ENCODE assay signal across 8 cellular contexts in genomic region chr16:11560701-11561439, GRCh38. TPM values are rescaled to one million over a fixed set of nuclear protein-coding genes. Genes with fewer than 3 reads are reported as not detected.
DNase-seq lines count a peak whose midpoint lies in the region; ATAC-seq, FAIRE-seq and TF ChIP-seq lines count a peak whose summit lies in the region.

No MANE protein-coding gene starts in this region.

- intact Hi-C loops in left lung (cut with DNase I) = no loop called here

- H3K4me1 ChIP-seq in left lung = peaks cover 0 to 79% of the 10 kb centered on the region in 2 donors

- DNase-seq in T follicular helper cell (ENCODE audit: low read depth) (peak; percentile 58), left lung (no peak), DMS153 (lab: John Stamatoyannopoulos, UW) (no peak), NCI-H510A treated with DMSO at 0.1 percent for 48 hours (lab: John Stamatoyannopoulos, UW) (no peak), urothelium cell line (ENCODE audit: low spot score) (no peak)
- peak; percentile 61 for DNase-seq in activated naive CD8-positive, alpha-beta T cell treated with anti-CD3 and anti-CD28 coated beads, Interleukin-2, amount 10 ng/mL, durations not matched to agents 7 days and 5 days
- DNase-seq in stimulated activated CD8-positive, alpha-beta memory T cell treated with anti-CD3 and anti-CD28 coated beads, Interleukin-7, amount 100 ng/mL, for 48 hours (ENCODE audit: extremely low read depth in 1 of 2, low read depth in 1 of 2) = peak; percentile 33 to 40

- H3K4me3 ChIP-seq in left lung = no peak overlapping the region

- no peaks in the 10 kb centered on the region for H3K27me3 ChIP-seq in left lung

- H3K27ac Mint-ChIP-seq in activated naive CD8-positive, alpha-beta T cell treated with anti-CD3 and anti-CD28 coated beads, Interleukin-2, amount 10 ng/mL, durations not matched to agents 7 days and 5 days = peak overlapping the region; percentile 93

- H3K9me3 ChIP-seq in left lung = no peaks in the 10 kb centered on the region

- ATAC-seq in activated naive CD8-positive, alpha-beta T cell treated with anti-CD3 and anti-CD28 coated beads, Interleukin-2, amount 10 ng/mL, durations not matched to agents 7 days and 5 days (ENCODE audit: low read depth) = peak; percentile 95
- ATAC-seq in left lung = peak; percentile 35
- no peak for ATAC-seq in HG03196 (IDR thresholded peaks at IDR 0.05; ENCODE audit: unreplicated experiment)

- H3K4me3 Mint-ChIP-seq in activated naive CD8-positive, alpha-beta T cell treated with anti-CD3 and anti-CD28 coated beads, Interleukin-2, amount 10 ng/mL, durations not matched to agents 7 days and 5 days = peak overlapping the region; percentile 79

- POLR2A ChIA-PET in activated naive CD8-positive, alpha-beta T cell treated with anti-CD3 and anti-CD28 coated beads, Interleukin-2, amount 10 ng/mL, durations not matched to agents 7 days and 5 days (lab: Charles Lee) = interaction anchor here (0.6 to 1.2 kb wide), 3 partner anchors 17 to 238 kb away, joined by 3 to 6 read pairs (median 3); no protein-coding TSS in a partner anchor

- H3K36me3 ChIP-seq in left lung = peaks cover 0 to 58% of the 10 kb centered on the region in 2 donors

- H3K27me3 Mint-ChIP-seq in activated naive CD8-positive, alpha-beta T cell treated with anti-CD3 and anti-CD28 coated beads, Interleukin-2, amount 10 ng/mL, durations not matched to agents 7 days and 5 days = no peaks in the 10 kb centered on the region

- peaks cover 3% of the 10 kb centered on the region for H3K9me3 Mint-ChIP-seq in activated naive CD8-positive, alpha-beta T cell treated with anti-CD3 and anti-CD28 coated beads, Interleukin-2, amount 10 ng/mL, durations not matched to agents 7 days and 5 days

- peak overlapping the region; percentile 45 to 63 for H3K27ac ChIP-seq in left lung

- no peak for FAIRE-seq in urothelium cell line (lab: Jason Lieb, UNC)

- peaks cover 42% of the 10 kb centered on the region for H3K4me1 Mint-ChIP-seq in activated naive CD8-positive, alpha-beta T cell treated with anti-CD3 and anti-CD28 coated beads, Interleukin-2, amount 10 ng/mL, durations not matched to agents 7 days and 5 days

- no peak for TF ChIP-seq CTCF in left lung (IDR thresholded peaks at IDR 0.05)

- peaks cover 24% of the 10 kb centered on the region for H3K36me3 Mint-ChIP-seq in activated naive CD8-positive, alpha-beta T cell treated with anti-CD3 and anti-CD28 coated beads, Interleukin-2, amount 10 ng/mL, durations not matched to agents 7 days and 5 days

RNA-seq across cellular contexts. Expression of gene LITAF, which starts 25.8 kb away (rescaled TPM):
- 100 to 1,000 TPM; 109 TPM for total RNA-seq in activated naive CD8-positive, alpha-beta T cell treated with anti-CD3 and anti-CD28 coated beads, Interleukin-2, amount 10 ng/mL, durations not matched to agents 7 days and 5 days
- 100 to 1,000 TPM; 125 to 277 TPM for total RNA-seq in left lung

Comparison
In these comparisons a context has a peak if more than half of its experiments do, and no peak if none do; other contexts are left out.
1. DNase-seq: peak in T follicular helper cell (single experiment), activated naive CD8-positive, alpha-beta T cell treated with anti-CD3 and anti-CD28 coated beads, Interleukin-2, amount 10 ng/mL, durations not matched to agents 7 days and 5 days (single experiment) and stimulated activated CD8-positive, alpha-beta memory T cell treated with anti-CD3 and anti-CD28 coated beads, Interleukin-7, amount 100 ng/mL, for 48 hours (2 of 2); none in left lung (0 of 2), DMS153 (single experiment), NCI-H510A treated with DMSO at 0.1 percent for 48 hours (single experiment) and urothelium cell line (single experiment).